ENCODE assay signal across 20 cellular contexts in genomic region chr5:161105563-161105962, GRCh38.
DNase-seq lines count a peak whose midpoint lies in the region; ATAC-seq, FAIRE-seq and TF ChIP-seq lines count a peak whose summit lies in the region.
"Had no signal": no experiment of that assay in that cellular context is flagged by ENCODE, and none has a peak within 500 bp of the region (broad histone marks: within the 10 kb centered on the region; RNA-seq: fewer than 3 reads in every experiment).

No MANE protein-coding gene starts in this region.

- WGBS in liver = 69% methylated on average over 4 of the region's 4 CpGs
- WGBS in HepG2 (ENCODE audit: low lambda C conversion rate) = 6% methylated on average over 4 of the region's 4 CpGs
- WGBS in prostate gland = 65% methylated on average over 4 of the region's 4 CpGs

- no peak for FAIRE-seq in HepG2 (lab: Jason Lieb, UNC)
- FAIRE-seq: H1, K562 had no signal

- TF ChIP-seq POLR2A in HepG2 (IDR thresholded peaks at IDR 0.05; ENCODE audit: insufficient read depth in 1 of 2, low read depth in 2 of 2, low read length in 2 of 2) (no peak), prostate gland (IDR thresholded peaks at IDR 0.05) (no peak)

- H3K4me3 ChIP-seq in liver (ENCODE audit: low read depth in 1 of 3, low read length in 3 of 3) = no peak overlapping the region
- no peak overlapping the region for H3K4me3 ChIP-seq in HepG2 (replicated peaks in 1 of 3; ENCODE audit: insufficient read depth in 1 of 3, low read depth in 2 of 3, low read length in 3 of 3)
- no peak overlapping the region for H3K4me3 ChIP-seq in fibroblast of pulmonary artery (replicated peaks; ENCODE audit: low read depth, low read length)
- no peak overlapping the region for H3K4me3 ChIP-seq in prostate gland
- H3K4me3 ChIP-seq: K562, right atrium auricular region had no signal

- POLR2A ChIA-PET in HepG2 (lab: Yijun Ruan, JAX) = no interaction called here

- no peak for ATAC-seq in HepG2
- ATAC-seq in HG02938 (IDR thresholded peaks at IDR 0.05; ENCODE audit: unreplicated experiment) = no peak
- ATAC-seq: activated CD4-positive, CD25-positive, alpha-beta regulatory T cell treated with anti-CD3 and anti-CD28 coated beads, Interleukin-2, amount 50 U/mL, for 24 hours; K562; Panc1; stimulated activated effector memory CD8-positive, alpha-beta T cell treated with anti-CD3 and anti-CD28 coated beads, Interleukin-12 subunit alpha, Interleukin-12 subunit beta, amount 100 ng/mL, for 72 hours had no signal

- H3K4me2 ChIP-seq in HepG2 (ENCODE audit: low read depth, low read length) = no peak overlapping the region

- TF ChIP-seq RAD21 in liver (IDR thresholded peaks at IDR 0.05) = peak in 1 of 2 donors; percentile 13
- no peak for TF ChIP-seq RAD21 in HepG2 (CRISPR knock-in tag; IDR thresholded peaks at IDR 0.05)

- H2AFZ ChIP-seq in HepG2 (ENCODE audit: low read length) = no peak overlapping the region

- CTCF ChIA-PET in HepG2 (lab: Yijun Ruan, JAX; ENCODE audit: low intra/inter-chr PET ratio, low total read pairs) = no interaction called here

- no peak for TF ChIP-seq EP300 in HepG2 (IDR thresholded peaks at IDR 0.05; ENCODE audit: low read depth in 2 of 2, low read length in 2 of 2)
- no peak for TF ChIP-seq EP300 in HepG2 (CRISPR knock-in tag; IDR thresholded peaks at IDR 0.05; ENCODE audit: borderline replicate concordance)

- intact Hi-C loops in HepG2 (cut with micrococcal nuclease; ENCODE audit: unreplicated experiment) (no loop called here), prostate gland (cut with DNase I) (no loop called here)

- H3K27me3 ChIP-seq in liver (ENCODE audit: control insufficient read depth in 4 of 4, insufficient read depth in 4 of 4, low read length in 3 of 4) (peaks cover 0 to 3% (median 0%) of the 10 kb centered on the region in 4 donors), HepG2 (ENCODE audit: control insufficient read depth in 1 of 2, insufficient read depth in 2 of 2, low read length in 2 of 2) (no peaks in the 10 kb centered on the region), prostate gland (replicated peaks; ENCODE audit: insufficient read depth) (no peaks in the 10 kb centered on the region)
- H3K27me3 ChIP-seq: right atrium auricular region had no signal

- no peaks in the 10 kb centered on the region for H4K20me1 ChIP-seq in HepG2 (ENCODE audit: insufficient read depth, low read length)

- no TSS peak for BruUV-seq in HepG2 (replicated peaks; lab: Mats Ljungman, UMichigan)

- TF ChIP-seq CTCF in liver (IDR thresholded peaks at IDR 0.05; ENCODE audit: low read depth, low read length, missing input control) = no peak
- TF ChIP-seq CTCF in HepG2 (CRISPR knock-in tag; IDR thresholded peaks at IDR 0.05) = no peak
- TF ChIP-seq CTCF in fibroblast of pulmonary artery (IDR thresholded peaks at IDR 0.05; ENCODE audit: low read length, missing control alignments) = no peak
- no peak for TF ChIP-seq CTCF in prostate gland (IDR thresholded peaks at IDR 0.05)

- in situ Hi-C loops in HepG2 (cut with HindIII; ENCODE audit: extremely low pct_ligation_motif_present, low pct_unique_long_range_greater_than_20kb) = no loop called here

- no peaks in the 10 kb centered on the region for H3K4me1 ChIP-seq in liver (ENCODE audit: control insufficient read depth in 4 of 4, insufficient read depth in 4 of 4, low read length in 3 of 4)
- no peaks in the 10 kb centered on the region for H3K4me1 ChIP-seq in HepG2 (ENCODE audit: insufficient read depth, low read length)
- no peaks in the 10 kb centered on the region for H3K4me1 ChIP-seq in prostate gland (replicated peaks)
- H3K4me1 ChIP-seq: right atrium auricular region had no signal

- H3K9me3 ChIP-seq in liver (ENCODE audit: control insufficient read depth in 4 of 4, low read length in 3 of 4) (no peaks in the 10 kb centered on the region), HepG2 (ENCODE audit: low read length) (no peaks in the 10 kb centered on the region), prostate gland (no peaks in the 10 kb centered on the region)
- H3K9me3 ChIP-seq: right atrium auricular region had no signal

- H3K36me3 ChIP-seq in liver (ENCODE audit: control insufficient read depth in 4 of 4, insufficient read depth in 3 of 4, low read depth in 1 of 4, low read length in 3 of 4) (no peaks in the 10 kb centered on the region), HepG2 (replicated peaks in 1 of 2; ENCODE audit: control insufficient read depth in 1 of 2, insufficient read depth in 2 of 2, low read length in 2 of 2) (no peaks in the 10 kb centered on the region), prostate gland (no peaks in the 10 kb centered on the region)
- H3K36me3 ChIP-seq: right atrium auricular region had no signal

- DNase-seq in HepG2 (ENCODE audit: low spot score) (no peak), fibroblast of pulmonary artery (ENCODE audit: low read depth) (peak; percentile 5), myocyte (ENCODE audit: low read depth) (peak; percentile 79), COLO668 (lab: John Stamatoyannopoulos, UW; ENCODE audit: unreplicated experiment) (no peak), SHP77 (lab: John Stamatoyannopoulos, UW) (no peak), prostate gland (ENCODE audit: low spot score) (no peak)
- DNase-seq: activated naive CD4-positive, alpha-beta T cell treated with anti-CD3 and anti-CD28 coated beads, Interleukin-2, amount 10 ng/mL, durations not matched to agents 7 days and 5 days; central memory CD4-positive, alpha-beta T cell; left cardiac atrium; NCI-H187 treated with DMSO at 0.1 percent for 48 hours; nephron progenitor cell; stimulated activated CD4-positive, alpha-beta T cell treated with anti-CD3 and anti-CD28 coated beads, Interleukin-4, amount 100 ng/mL, for 4 hours had no signal

- H3K79me2 ChIP-seq in HepG2 (ENCODE audit: insufficient read depth, low read length) = no peaks in the 10 kb centered on the region

- H3K9ac ChIP-seq in liver (ENCODE audit: low read depth in 1 of 2, low read length in 2 of 2) = no peak overlapping the region
- no peak overlapping the region for H3K9ac ChIP-seq in HepG2 (ENCODE audit: insufficient read depth, low read depth, low read length)

- H3K27ac ChIP-seq in liver (ENCODE audit: low read depth in 1 of 2, low read length in 2 of 2) (no peak overlapping the region), HepG2 (ENCODE audit: extremely low read length, insufficient read depth, low read length) (no peak overlapping the region), prostate gland (no peak overlapping the region)
- H3K27ac ChIP-seq: right atrium auricular region had no signal

TF ChIP-seq in liver, 16 proteins besides CTCF, POLR2A, EP300 and RAD21:
- TF ChIP-seq JUND (IDR thresholded peaks at IDR 0.05) = no peak
- no peak for TF ChIP-seq RXRA (IDR thresholded peaks at IDR 0.05)
- TF ChIP-seq NR2F2 (IDR thresholded peaks at IDR 0.05) = peak; percentile 42

TF ChIP-seq in HepG2, 621 proteins besides CTCF, POLR2A, EP300 and RAD21 (continues in another document):
- TF ChIP-seq KDM3A (CRISPR knock-in tag; IDR thresholded peaks at IDR 0.05; ENCODE audit: low read depth) = no peak
- TF ChIP-seq KLF11 (CRISPR knock-in tag; IDR thresholded peaks at IDR 0.05) = no peak
- no peak for TF ChIP-seq ARNT (IDR thresholded peaks at IDR 0.05)
- TF ChIP-seq ZNF563 (CRISPR knock-in tag; IDR thresholded peaks at IDR 0.05) = no peak
- no peak for TF ChIP-seq FOXK2 (IDR thresholded peaks at IDR 0.05)
- no peak for TF ChIP-seq DDIT3 (CRISPR knock-in tag; IDR thresholded peaks at IDR 0.05)

Comparison
In these comparisons a context has a peak if more than half of its experiments do, and no peak if none do; other contexts are left out.
1. DNase-seq: peak in fibroblast of pulmonary artery (single experiment) and myocyte (single experiment); none in HepG2 (single experiment), COLO668 (single experiment), SHP77 (0 of 2) and prostate gland (single experiment).